ENCODE assay signal across 11 cellular contexts in genomic region chr9:129343697-129344375, GRCh38.
DNase-seq lines count a peak whose midpoint lies in the region; ATAC-seq and TF ChIP-seq lines count a peak whose summit lies in the region.
"Had no signal": no experiment of that assay in that cellular context is flagged by ENCODE, and none has a peak within 500 bp of the region (broad histone marks: within the 10 kb centered on the region; RNA-seq: fewer than 3 reads in every experiment).

No MANE protein-coding gene starts in this region.

- DNase-seq in activated naive CD4-positive, alpha-beta T cell treated with anti-CD3 and anti-CD28 coated beads for 36 hours: no peak
- DNase-seq in nephron progenitor cell (no peak), cortex of kidney (lab: John Stamatoyannopoulos, UW) (no peak), GM23338 (ENCODE audit: low spot score) (no peak)
- no peak for DNase-seq in activated CD4-positive, alpha-beta T cell treated with anti-CD3 and anti-CD28 coated beads, Interleukin-2, amount 10 ng/mL, durations not matched to agents 7 days and 5 days
- DNase-seq: activated gamma-delta T cell treated with Interleukin-2 at 50 U/mL for 16 hours, NCI-H446 had no signal

- no peaks in the 10 kb centered on the region for H3K9me2 ChIP-seq in GM23338 (ENCODE audit: insufficient read depth)

- H3K4me3 ChIP-seq in gastroesophageal sphincter (no peak overlapping the region), GM23338 (no peak overlapping the region)

- no peak overlapping the region for H3K4me3 Mint-ChIP-seq in activated naive CD4-positive, alpha-beta T cell treated with anti-CD3 and anti-CD28 coated beads, Interleukin-2, amount 50 U/mL, for 24 hours
- H3K4me3 Mint-ChIP-seq in activated naive CD4-positive, alpha-beta T cell treated with anti-CD3 and anti-CD28 coated beads for 36 hours: no peak overlapping the region
- H3K4me3 Mint-ChIP-seq in nephron progenitor cell (no peak overlapping the region), GM23338 (no peak overlapping the region)
- no peak overlapping the region for H3K4me3 Mint-ChIP-seq in activated CD4-positive, alpha-beta T cell treated with anti-CD3 and anti-CD28 coated beads, Interleukin-2, amount 10 ng/mL, durations not matched to agents 7 days and 5 days
- H3K4me3 Mint-ChIP-seq: stimulated activated memory B cell treated with anti-CD40 and anti-IgM and Interleukin-4, amounts not matched to agents 10 μg/mL and 1 μg/mL and 100 μg/mL, for 72 hours had no signal

- H3K27me3 ChIP-seq in gastroesophageal sphincter: no peaks in the 10 kb centered on the region
- no peaks in the 10 kb centered on the region for H3K27me3 ChIP-seq in GM23338 (ENCODE audit: insufficient read depth)

- H3K36me3 ChIP-seq in gastroesophageal sphincter (no peaks in the 10 kb centered on the region), GM23338 (ENCODE audit: insufficient read depth) (no peaks in the 10 kb centered on the region)

- H3K36me3 Mint-ChIP-seq in activated naive CD4-positive, alpha-beta T cell treated with anti-CD3 and anti-CD28 coated beads, Interleukin-2, amount 50 U/mL, for 24 hours: no peaks in the 10 kb centered on the region
- no peaks in the 10 kb centered on the region for H3K36me3 Mint-ChIP-seq in activated naive CD4-positive, alpha-beta T cell treated with anti-CD3 and anti-CD28 coated beads for 36 hours (ENCODE audit: low read depth)
- H3K36me3 Mint-ChIP-seq in nephron progenitor cell (ENCODE audit: low read depth) (no peaks in the 10 kb centered on the region), GM23338 (ENCODE audit: low read depth) (peaks cover 8% of the 10 kb centered on the region; the same call in 2 of the 3 replicates)
- H3K36me3 Mint-ChIP-seq in activated CD4-positive, alpha-beta T cell treated with anti-CD3 and anti-CD28 coated beads, Interleukin-2, amount 10 ng/mL, durations not matched to agents 7 days and 5 days (ENCODE audit: low read depth): no peaks in the 10 kb centered on the region
- H3K36me3 Mint-ChIP-seq: stimulated activated memory B cell treated with anti-CD40 and anti-IgM and Interleukin-4, amounts not matched to agents 10 μg/mL and 1 μg/mL and 100 μg/mL, for 72 hours had no signal

- H3K9me3 Mint-ChIP-seq in activated naive CD4-positive, alpha-beta T cell treated with anti-CD3 and anti-CD28 coated beads, Interleukin-2, amount 50 U/mL, for 24 hours: no peaks in the 10 kb centered on the region
- H3K9me3 Mint-ChIP-seq in activated naive CD4-positive, alpha-beta T cell treated with anti-CD3 and anti-CD28 coated beads for 36 hours: no peaks in the 10 kb centered on the region
- no peaks in the 10 kb centered on the region for H3K9me3 Mint-ChIP-seq in nephron progenitor cell
- H3K9me3 Mint-ChIP-seq in activated CD4-positive, alpha-beta T cell treated with anti-CD3 and anti-CD28 coated beads, Interleukin-2, amount 10 ng/mL, durations not matched to agents 7 days and 5 days: no peaks in the 10 kb centered on the region
- H3K9me3 Mint-ChIP-seq in GM23338: no peaks in the 10 kb centered on the region
- H3K9me3 Mint-ChIP-seq: stimulated activated memory B cell treated with anti-CD40 and anti-IgM and Interleukin-4, amounts not matched to agents 10 μg/mL and 1 μg/mL and 100 μg/mL, for 72 hours had no signal

- intact Hi-C loops in activated naive CD4-positive, alpha-beta T cell treated with anti-CD3 and anti-CD28 coated beads for 36 hours (cut with micrococcal nuclease): no loop called here

- CTCF ChIA-PET in activated naive CD4-positive, alpha-beta T cell treated with anti-CD3 and anti-CD28 coated beads for 36 hours (lab: Charles Lee): interaction anchor here (1.3 kb wide), 1 partner anchor 212 kb away, joined by 4 read pairs; no protein-coding TSS in a partner anchor
- CTCF ChIA-PET in activated CD4-positive, alpha-beta T cell treated with anti-CD3 and anti-CD28 coated beads, Interleukin-2, amount 10 ng/mL, durations not matched to agents 7 days and 5 days (lab: Charles Lee): interaction anchor here (0.5 kb wide), 1 partner anchor 1052 kb away, joined by 4 read pairs; no protein-coding TSS in a partner anchor

- TF ChIP-seq EP300 in gastroesophageal sphincter (IDR thresholded peaks at IDR 0.05): no peak

- no peak overlapping the region for H3K4me2 ChIP-seq in GM23338

- WGBS in gastroesophageal sphincter (ENCODE audit: low coverage in 1 of 2), 2 donors: 79 to 80% methylated on average over 4 to 7 of the region's 20 CpGs

- H3K4me1 ChIP-seq in gastroesophageal sphincter: peaks cover 0 to 23% (median 0%) of the 10 kb centered on the region in 3 donors
- peaks cover 4% of the 10 kb centered on the region; the same call in 1 of the 2 replicates for H3K4me1 ChIP-seq in GM23338 (ENCODE audit: insufficient read depth)

- TF ChIP-seq CTCF in gastroesophageal sphincter (IDR thresholded peaks at IDR 0.05) (peak in 2 of 4 experiments; percentile 27 to 42), nephron progenitor cell (IDR thresholded peaks at IDR 0.05) (no peak), GM23338 (conservative IDR thresholded peaks at IDR 0.05; ENCODE audit: low read depth in 2 of 2) (no peak)

- H3K27ac ChIP-seq in gastroesophageal sphincter: peak overlapping the region in 3 of 4 donors; percentile 57 to 76 (median 71)
- no peak overlapping the region for H3K27ac ChIP-seq in GM23338 (ENCODE audit: low read depth)

- POLR2A ChIA-PET in activated CD4-positive, alpha-beta T cell treated with anti-CD3 and anti-CD28 coated beads, Interleukin-2, amount 10 ng/mL, durations not matched to agents 7 days and 5 days (lab: Charles Lee): no interaction called here

- TF ChIP-seq POLR2A in gastroesophageal sphincter (IDR thresholded peaks at IDR 0.05): no peak

- H3K27ac Mint-ChIP-seq in activated naive CD4-positive, alpha-beta T cell treated with anti-CD3 and anti-CD28 coated beads, Interleukin-2, amount 50 U/mL, for 24 hours: peak overlapping the region; percentile 15
- no peak overlapping the region for H3K27ac Mint-ChIP-seq in activated naive CD4-positive, alpha-beta T cell treated with anti-CD3 and anti-CD28 coated beads for 36 hours
- H3K27ac Mint-ChIP-seq in nephron progenitor cell (peak overlapping the region; percentile 70), GM23338 (no peak overlapping the region)
- H3K27ac Mint-ChIP-seq in activated CD4-positive, alpha-beta T cell treated with anti-CD3 and anti-CD28 coated beads, Interleukin-2, amount 10 ng/mL, durations not matched to agents 7 days and 5 days: no peak overlapping the region
- H3K27ac Mint-ChIP-seq: stimulated activated memory B cell treated with anti-CD40 and anti-IgM and Interleukin-4, amounts not matched to agents 10 μg/mL and 1 μg/mL and 100 μg/mL, for 72 hours had no signal

- H2AFZ ChIP-seq in GM23338: no peak overlapping the region

- peaks cover 11% of the 10 kb centered on the region; the same call in 1 of the 2 replicates for H3F3A ChIP-seq in GM23338 (replicated peaks; ENCODE audit: low read depth)

- no peaks in the 10 kb centered on the region for H3K27me3 Mint-ChIP-seq in activated naive CD4-positive, alpha-beta T cell treated with anti-CD3 and anti-CD28 coated beads, Interleukin-2, amount 50 U/mL, for 24 hours
- H3K27me3 Mint-ChIP-seq in activated naive CD4-positive, alpha-beta T cell treated with anti-CD3 and anti-CD28 coated beads for 36 hours (ENCODE audit: low read depth): no peaks in the 10 kb centered on the region
- H3K27me3 Mint-ChIP-seq in nephron progenitor cell (ENCODE audit: low read depth, poor library complexity) (no peaks in the 10 kb centered on the region), GM23338 (ENCODE audit: insufficient read depth, low read depth, poor library complexity) (peaks cover 6% of the 10 kb centered on the region)
- H3K27me3 Mint-ChIP-seq in activated CD4-positive, alpha-beta T cell treated with anti-CD3 and anti-CD28 coated beads, Interleukin-2, amount 10 ng/mL, durations not matched to agents 7 days and 5 days: no peaks in the 10 kb centered on the region

- peaks cover 7% of the 10 kb centered on the region for H3K4me1 Mint-ChIP-seq in activated naive CD4-positive, alpha-beta T cell treated with anti-CD3 and anti-CD28 coated beads, Interleukin-2, amount 50 U/mL, for 24 hours
- H3K4me1 Mint-ChIP-seq in activated naive CD4-positive, alpha-beta T cell treated with anti-CD3 and anti-CD28 coated beads for 36 hours (ENCODE audit: low read depth): peaks cover 3% of the 10 kb centered on the region
- H3K4me1 Mint-ChIP-seq in nephron progenitor cell: peaks cover 21% of the 10 kb centered on the region
- peaks cover 6% of the 10 kb centered on the region for H3K4me1 Mint-ChIP-seq in activated CD4-positive, alpha-beta T cell treated with anti-CD3 and anti-CD28 coated beads, Interleukin-2, amount 10 ng/mL, durations not matched to agents 7 days and 5 days
- peaks cover 5% of the 10 kb centered on the region for H3K4me1 Mint-ChIP-seq in GM23338

- no peaks in the 10 kb centered on the region for H4K20me1 ChIP-seq in GM23338 (replicated peaks; ENCODE audit: insufficient read depth)

- H3K79me2 ChIP-seq in GM23338 (replicated peaks; ENCODE audit: insufficient read depth): no peaks in the 10 kb centered on the region

- ATAC-seq in gastroesophageal sphincter (peak; percentile 82), GM18909 (IDR thresholded peaks at IDR 0.05; ENCODE audit: poor library complexity, unreplicated experiment) (no peak), GM23338 (no peak; the same call in 2 of the 3 replicates)
- ATAC-seq: stimulated activated memory B cell treated with anti-CD40 and anti-IgM and Interleukin-4, amounts not matched to agents 10 μg/mL and 1 μg/mL and 100 μg/mL, for 72 hours had no signal

- no peaks in the 10 kb centered on the region for H3K9me3 ChIP-seq in gastroesophageal sphincter

Comparison
In these comparisons a context has a peak if more than half of its experiments do, and no peak if none do; other contexts are left out.
1. H3K27ac Mint-ChIP-seq: peak in activated naive CD4-positive, alpha-beta T cell treated with anti-CD3 and anti-CD28 coated beads, Interleukin-2, amount 50 U/mL, for 24 hours (single experiment) and nephron progenitor cell (single experiment); none in activated naive CD4-positive, alpha-beta T cell treated with anti-CD3 and anti-CD28 coated beads for 36 hours (single experiment), activated CD4-positive, alpha-beta T cell treated with anti-CD3 and anti-CD28 coated beads, Interleukin-2, amount 10 ng/mL, durations not matched to agents 7 days and 5 days (single experiment) and GM23338 (single experiment).